Comparison of ENCODE assay signal across 24 cellular contexts in the genomic region with DNA sequence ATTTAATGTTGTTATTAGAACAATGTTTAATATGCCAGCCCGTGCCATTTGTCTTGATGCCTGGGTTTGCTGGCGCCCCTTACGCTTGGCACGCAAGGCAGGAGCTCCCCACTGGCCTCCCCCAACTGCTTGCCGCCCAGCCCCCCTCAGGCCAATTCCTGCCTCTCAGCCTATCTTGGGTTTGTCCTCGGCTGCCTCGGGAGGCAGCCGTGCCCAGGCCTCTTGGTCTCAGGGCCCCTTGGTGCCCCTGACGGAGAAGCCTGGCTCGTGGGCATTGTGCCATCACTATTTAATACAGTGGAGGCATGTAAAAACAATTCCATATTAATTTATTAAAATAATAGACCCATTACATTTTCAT.
DNase-seq lines count a peak whose midpoint lies in the region; ATAC-seq, FAIRE-seq and TF ChIP-seq lines count a peak whose summit lies in the region.
"Had no signal": no experiment of that assay in that cellular context is flagged by ENCODE, and none has a peak within 500 bp of the region (broad histone marks: within the 10 kb centered on the region; RNA-seq: fewer than 3 reads in every experiment).

No MANE protein-coding gene starts in this region.

- H3K4me3 ChIP-seq in Peyer's patch (no peak overlapping the region), ascending aorta (no peak overlapping the region), kidney (ENCODE audit: low read length in 2 of 2) (no peak overlapping the region)
- H3K4me3 ChIP-seq: HAP-1, heart right ventricle, PC-9, SJCRH30, uterus had no signal

- no peak for FAIRE-seq in kidney (lab: Jason Lieb, UNC)
- FAIRE-seq: small intestine had no signal

- DNase-seq in Peyer's patch (peak in 2 of 3 donors; percentile 14 to 24), ascending aorta (ENCODE audit: low spot score in 2 of 2) (peak; percentile 7 to 50), kidney (peak; percentile 18), posterior vena cava (ENCODE audit: low spot score) (peak; percentile 76), D341Med (ENCODE audit: low spot score) (no peak), activated T-cell treated with anti-CD3 and anti-CD28 coated beads for 4 hours (no peak)
- DNase-seq: activated naive CD4-positive, alpha-beta T cell; activated T-cell treated with anti-CD3 and anti-CD28 coated beads, Interleukin-2, amount 50 U/mL, for 48 hours; EL; NCI-H1694 treated with DMSO at 0.1 percent for 48 hours; NCI-H2171; NCI-H510A treated with DMSO at 0.1 percent for 48 hours; nephron progenitor cell; PC-9; small intestine; substantia nigra; T-helper 1 cell had no signal

- H3K9me3 ChIP-seq in Peyer's patch = no peaks in the 10 kb centered on the region
- no peaks in the 10 kb centered on the region for H3K9me3 ChIP-seq in ascending aorta
- H3K9me3 ChIP-seq in kidney (ENCODE audit: control insufficient read depth in 1 of 2, low read length in 2 of 2) = no peaks in the 10 kb centered on the region
- H3K9me3 ChIP-seq: HAP-1, heart right ventricle, SJCRH30, uterus had no signal

- intact Hi-C loops in ascending aorta (cut with DNase I) = no loop called here
- intact Hi-C loops in kidney (cut with DNase I) = no loop called here
- intact Hi-C loops in posterior vena cava (cut with DNase I) = no loop called here

- no peak overlapping the region for H3K27ac ChIP-seq in Peyer's patch
- H3K27ac ChIP-seq in ascending aorta = no peak overlapping the region
- no peak overlapping the region for H3K27ac ChIP-seq in kidney (ENCODE audit: low read depth in 2 of 2, low read length in 2 of 2)
- H3K27ac ChIP-seq: heart right ventricle, HL-60, PC-9, SJCRH30, uterus had no signal

- peaks cover 0 to 8% (median 0%) of the 10 kb centered on the region in 4 donors for H3K4me1 ChIP-seq in Peyer's patch
- H3K4me1 ChIP-seq in ascending aorta = no peaks in the 10 kb centered on the region
- no peaks in the 10 kb centered on the region for H3K4me1 ChIP-seq in kidney (ENCODE audit: control insufficient read depth in 1 of 2, insufficient read depth in 1 of 2, low read depth in 1 of 2, low read length in 2 of 2)
- H3K4me1 ChIP-seq: HAP-1, uterus had no signal

- no peak overlapping the region for H3K9ac ChIP-seq in kidney (ENCODE audit: low read length in 2 of 2)

- H3K27me3 ChIP-seq in Peyer's patch (no peaks in the 10 kb centered on the region), ascending aorta (no peaks in the 10 kb centered on the region)
- H3K27me3 ChIP-seq: heart right ventricle, SJCRH30, uterus had no signal

- no peak for ATAC-seq in HG02981 (IDR thresholded peaks at IDR 0.05; ENCODE audit: unreplicated experiment)
- ATAC-seq: left lobe of liver had no signal

- no peaks in the 10 kb centered on the region for H3K36me3 ChIP-seq in Peyer's patch
- no peaks in the 10 kb centered on the region for H3K36me3 ChIP-seq in ascending aorta
- no peaks in the 10 kb centered on the region for H3K36me3 ChIP-seq in kidney (ENCODE audit: control insufficient read depth in 1 of 2, insufficient read depth in 2 of 2, low read length in 2 of 2)
- H3K36me3 ChIP-seq: HAP-1, SJCRH30, uterus had no signal

- no peak for TF ChIP-seq POLR2A in Peyer's patch (IDR thresholded peaks at IDR 0.05)

- TF ChIP-seq CTCF in Peyer's patch (IDR thresholded peaks at IDR 0.05) (no peak), ascending aorta (IDR thresholded peaks at IDR 0.05) (no peak), kidney (IDR thresholded peaks at IDR 0.05; ENCODE audit: borderline replicate concordance, extremely low read depth, insufficient read depth) (no peak)

Comparison
In these comparisons a context has a peak if more than half of its experiments do, and no peak if none do; other contexts are left out.
1. DNase-seq: peak in Peyer's patch (2 of 3), ascending aorta (2 of 2), kidney (single experiment) and posterior vena cava (single experiment); none in D341Med (single experiment) and activated T-cell treated with anti-CD3 and anti-CD28 coated beads for 4 hours (single experiment).